Comparison of ENCODE assay signal across 1 cellular context in genomic region chr1:244052728-244053312, GRCh38.
A peak's percentile ranks its signal among the peaks of the same experiment; 100 is the strongest.
TF ChIP-seq lines count a peak whose summit lies in the region.

No MANE protein-coding gene starts in this region.

TF ChIP-seq in SK-N-SH treated with all-trans-retinoic acid at 6 μM for 48 hours, 23 proteins besides CTCF, POLR2A, EP300 and RAD21:
- no peak for TF ChIP-seq TSHZ2 (CRISPR knock-in tag; IDR thresholded peaks at IDR 0.05)
- no peak for TF ChIP-seq TOX (CRISPR knock-in tag; IDR thresholded peaks at IDR 0.05; ENCODE audit: borderline replicate concordance)
- no peak for TF ChIP-seq RARB (CRISPR knock-in tag; IDR thresholded peaks at IDR 0.05)
- TF ChIP-seq BACH2 (CRISPR knock-in tag; IDR thresholded peaks at IDR 0.05; ENCODE audit: borderline replicate concordance): no peak
- TF ChIP-seq GLIS3 (CRISPR knock-in tag; IDR thresholded peaks at IDR 0.05): 0 out of 2 replicates have a peak, but pooled peaks have one; percentile 12
- TF ChIP-seq ARNTL (CRISPR knock-in tag; IDR thresholded peaks at IDR 0.05; ENCODE audit: borderline replicate concordance, low read depth): no peak
